8 cellular contexts compared by ENCODE assay signal in genomic region chr17:81685108-81685507, GRCh38. TPM values are rescaled to one million over a fixed set of nuclear protein-coding genes. Genes with fewer than 3 reads are reported as not detected.
A peak's percentile ranks its signal among the peaks of the same experiment; 100 is the strongest.
DNase-seq lines count a peak whose midpoint lies in the region; ATAC-seq, FAIRE-seq and TF ChIP-seq lines count a peak whose summit lies in the region.

No MANE protein-coding gene starts in this region.

- TF ChIP-seq POLR2A in GM12892 (IDR thresholded peaks at IDR 0.05; ENCODE audit: low read depth, low read length), result no peak

- H3K27ac ChIP-seq in colonic mucosa (no peak overlapping the region), neural cell (ENCODE audit: low read length) (no peak overlapping the region)

- H2AFZ ChIP-seq in neural cell (ENCODE audit: low read depth, low read length), result no peak overlapping the region

- H3F3A ChIP-seq in neural cell (ENCODE audit: insufficient read depth, low read length, poor library complexity, severe bottlenecking), result no peaks in the 10 kb centered on the region

- peaks cover 17% of the 10 kb centered on the region for H3K36me3 ChIP-seq in colonic mucosa
- H3K36me3 ChIP-seq in neural cell (ENCODE audit: insufficient read depth, low read length), result no peaks in the 10 kb centered on the region

- peaks cover 37% of the 10 kb centered on the region for H3K79me2 ChIP-seq in neural cell (replicated peaks; ENCODE audit: insufficient read depth, low read length)

- peak overlapping the region; percentile 94 to 98 for H3K9ac ChIP-seq in colonic mucosa (ENCODE audit: low read depth in 2 of 2, low read length in 2 of 2)
- peak overlapping the region; percentile 80 for H3K9ac ChIP-seq in neural cell (ENCODE audit: low read length)

- H3K9me3 ChIP-seq in colonic mucosa (no peaks in the 10 kb centered on the region), neural cell (ENCODE audit: low read length) (no peaks in the 10 kb centered on the region)

- peaks cover 7% of the 10 kb centered on the region for H4K20me1 ChIP-seq in neural cell (ENCODE audit: insufficient read depth)

- intact Hi-C loops in colonic mucosa (cut with DNase I), result no loop called here

- no peak for TF ChIP-seq EP300 in neural cell (conservative IDR thresholded peaks at IDR 0.05; ENCODE audit: poor library complexity, severe bottlenecking)

- TF ChIP-seq CTCF in colonic mucosa (IDR thresholded peaks at IDR 0.05) (no peak), neural cell (IDR thresholded peaks at IDR 0.05; ENCODE audit: poor library complexity, severe bottlenecking) (no peak)

- ATAC-seq in GM19324 (IDR thresholded peaks at IDR 0.05; ENCODE audit: low FRiP score, unreplicated experiment) (no peak), GM18520 (IDR thresholded peaks at IDR 0.05; ENCODE audit: unreplicated experiment) (no peak)

- H3K9me2 ChIP-seq in neural cell (ENCODE audit: insufficient read depth, low read length), result no peaks in the 10 kb centered on the region

- H3K4me1 ChIP-seq in colonic mucosa, result peaks cover 8% of the 10 kb centered on the region

- FAIRE-seq in GM12892 (lab: Jason Lieb, UNC), result no peak

- no peak overlapping the region for H3K4me2 ChIP-seq in neural cell (ENCODE audit: low read length)

- H3K27me3 ChIP-seq in colonic mucosa, result no peaks in the 10 kb centered on the region
- H3K27me3 ChIP-seq in neural cell (ENCODE audit: insufficient read depth, low read depth, low read length), result no peaks in the 10 kb centered on the region

- H3K4me3 ChIP-seq in colonic mucosa (peak overlapping the region; percentile 99), neural cell (ENCODE audit: low read length) (peak overlapping the region; percentile 100)

- TF ChIP-seq RAD21 in neural cell (conservative IDR thresholded peaks at IDR 0.05), result no peak

- DNase-seq in GM12892 (ENCODE audit: insufficient read length), result peak; percentile 23
- DNase-seq in RPMI7951 (ENCODE audit: low read depth), result peak; percentile 77
- DNase-seq in colonic mucosa, result no peak
- no peak for DNase-seq in KG1 (lab: John Stamatoyannopoulos, UW)
- DNase-seq in SKM-1 (lab: John Stamatoyannopoulos, UW; ENCODE audit: unreplicated experiment), result no peak

TF ChIP-seq in neural cell, 6 proteins besides CTCF, POLR2A, EP300 and RAD21:
- no peak for TF ChIP-seq EZH2 (IDR thresholded peaks at IDR 0.05; ENCODE audit: borderline replicate concordance, insufficient read depth, low read length, poor library complexity, severe bottlenecking)
- no peak for TF ChIP-seq REST (IDR thresholded peaks at IDR 0.05; ENCODE audit: borderline replicate concordance)

RNA-seq across cellular contexts. Expression of gene HGS, which starts 1.3 kb away (rescaled TPM):
- 51.4 TPM for polyA plus RNA-seq in GM12892 (2012; ENCODE audit: missing spikeins)
- 42.4 and 47.5 TPM in 2 replicates for total RNA-seq in RPMI7951 (2014; rRNA removed; shearing (Covaris generic))
- total RNA-seq in colonic mucosa, result 100 to 1,000 TPM in 1 of 2 donors, 10 to 100 TPM in 1; 75.2 to 131 TPM
- 81.1 and 97.2 TPM in 2 replicates for polyA plus RNA-seq in neural cell
- polyA minus RNA-seq in neural cell, result 61.5 and 68.2 TPM in 2 replicates

RNA-seq across cellular contexts. Expression of gene ARL16, which starts 1.5 kb away (rescaled TPM):
- polyA plus RNA-seq in GM12892 (2012; ENCODE audit: missing spikeins), result 32.6 TPM
- total RNA-seq in RPMI7951 (2014; rRNA removed; shearing (Covaris generic)), result 28.6 and 30.9 TPM in 2 replicates
- 10 to 100 TPM; 24.6 to 25.0 TPM for total RNA-seq in colonic mucosa
- 145 and 156 TPM in 2 replicates for polyA plus RNA-seq in neural cell
- 61.4 and 62.3 TPM in 2 replicates for polyA minus RNA-seq in neural cell

RNA-seq across cellular contexts. Expression of gene MRPL12, which starts 18.1 kb away (rescaled TPM):
- 67.8 TPM for polyA plus RNA-seq in GM12892 (2012; ENCODE audit: missing spikeins)
- total RNA-seq in RPMI7951 (2014; rRNA removed; shearing (Covaris generic)), result 12.6 and 13.0 TPM in 2 replicates
- 100 to 1,000 TPM; 106 to 225 TPM for total RNA-seq in colonic mucosa
- 10.4 and 14.2 TPM in 2 replicates for polyA plus RNA-seq in neural cell
- 4.1 and 6.8 TPM in 2 replicates for polyA minus RNA-seq in neural cell

RNA-seq across cellular contexts. Expression of gene CCDC137, which starts 18.6 kb away (rescaled TPM):
- 14.9 TPM for polyA plus RNA-seq in GM12892 (2012; ENCODE audit: missing spikeins)
- 7.7 and 14.1 TPM in 2 replicates for total RNA-seq in RPMI7951 (2014; rRNA removed; shearing (Covaris generic))
- 10 to 100 TPM; 13.7 to 41.1 TPM for total RNA-seq in colonic mucosa
- 12.2 and 16.1 TPM in 2 replicates for polyA plus RNA-seq in neural cell
- polyA minus RNA-seq in neural cell, result 11.1 and 11.4 TPM in 2 replicates

RNA-seq across cellular contexts. Expression of gene OXLD1, which starts 18.7 kb away (rescaled TPM):
- polyA plus RNA-seq in GM12892 (2012; ENCODE audit: missing spikeins), result 10.8 TPM
- total RNA-seq in RPMI7951 (2014; rRNA removed; shearing (Covaris generic)), result 36.5 and 54.0 TPM in 2 replicates
- total RNA-seq in colonic mucosa, result 10 to 100 TPM; 21.7 to 42.8 TPM
- polyA plus RNA-seq in neural cell, result 61.0 and 64.2 TPM in 2 replicates
- 23.8 and 29.7 TPM in 2 replicates for polyA minus RNA-seq in neural cell

Comparison
In these comparisons a context has a peak if more than half of its experiments do, and no peak if none do; other contexts are left out.
1. DNase-seq: peak in GM12892 (single experiment) and RPMI7951 (single experiment); none in colonic mucosa (single experiment), KG1 (single experiment) and SKM-1 (single experiment).